18 cellular contexts compared by ENCODE assay signal in the genomic region with DNA sequence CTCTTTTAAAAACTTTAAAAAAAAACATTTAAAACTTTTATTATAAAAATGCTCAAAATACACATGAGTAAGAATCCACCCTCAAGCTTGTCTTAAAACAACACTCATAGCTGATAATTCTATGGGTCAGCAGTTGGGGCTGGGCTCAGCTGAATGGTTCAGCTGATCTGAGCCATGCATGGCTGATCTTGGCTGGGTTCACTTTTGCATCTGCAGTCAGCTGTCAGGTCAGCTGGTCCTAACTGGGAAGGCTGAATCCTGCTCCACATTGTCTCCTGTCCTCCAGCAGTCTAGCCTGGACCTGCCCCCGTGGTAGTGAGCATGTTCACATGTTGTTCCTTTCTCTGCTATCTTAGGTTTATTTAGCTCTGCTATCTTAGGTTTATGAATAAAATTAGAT.
A peak's percentile ranks its signal among the peaks of the same experiment; 100 is the strongest.
DNase-seq lines count a peak whose midpoint lies in the region; ATAC-seq and TF ChIP-seq lines count a peak whose summit lies in the region.
"Had no signal": no experiment of that assay in that cellular context is flagged by ENCODE, and none has a peak within 500 bp of the region (broad histone marks: within the 10 kb centered on the region; RNA-seq: fewer than 3 reads in every experiment).

No MANE protein-coding gene starts in this region.

- ATAC-seq in Right ventricle myocardium inferior (no peak), GM23338 (no peak)
- ATAC-seq in stimulated activated effector memory CD8-positive, alpha-beta T cell treated with anti-CD3 and anti-CD28 coated beads, Interleukin-12 subunit alpha, Interleukin-12 subunit beta, amount 100 ng/mL, for 72 hours = no peak
- ATAC-seq: SK-N-SH treated with all-trans-retinoic acid at 6 μM for 48 hours had no signal

- H3K4me1 ChIP-seq in left ventricle myocardium inferior = peaks cover 74% of the 10 kb centered on the region
- no peaks in the 10 kb centered on the region for H3K4me1 ChIP-seq in GM23338 (ENCODE audit: insufficient read depth)

- DNase-seq in Right ventricle myocardium inferior (ENCODE audit: missing footprints) (peak; percentile 64), left ventricle myocardium inferior (no peak), GM23338 (ENCODE audit: low spot score) (no peak), glomerular visceral epithelial cell (ENCODE audit: extremely low spot score) (peak; percentile 67), GM13976 (ENCODE audit: low spot score) (no peak), 8988T (no peak)
- no peak for DNase-seq in stimulated activated effector memory CD8-positive, alpha-beta T cell treated with anti-CD3 and anti-CD28 coated beads, Interleukin-12 subunit alpha, Interleukin-12 subunit beta, amount 100 ng/mL, for 72 hours (ENCODE audit: low spot score in 2 of 2)
- DNase-seq: GF-D8, H9, Karpas-422, NCI-H1417 treated with DMSO at 0.1 percent for 48 hours, NCI-H187 treated with DMSO at 0.1 percent for 48 hours, NCI-H748 treated with DMSO at 0.1 percent for 48 hours, OCI-M1, SHP77 treated with DMSO at 0.1 percent for 48 hours had no signal

- intact Hi-C loops in Right ventricle myocardium inferior (cut with DNase I) (loop anchor here (10.0 kb wide), 1 partner anchor 312 kb away; the partner anchor contains the start of gene PTPRM), left ventricle myocardium inferior (cut with micrococcal nuclease) (no loop called here)

- H3K4me1 Mint-ChIP-seq in GM23338 = peaks cover 5% of the 10 kb centered on the region; the same call in 1 of the 3 replicates
- H3K4me1 Mint-ChIP-seq in stimulated activated effector memory CD8-positive, alpha-beta T cell treated with anti-CD3 and anti-CD28 coated beads, Interleukin-12 subunit alpha, Interleukin-12 subunit beta, amount 100 ng/mL, for 72 hours = no peaks in the 10 kb centered on the region
- H3K4me1 Mint-ChIP-seq: IgD-negative memory B cell had no signal

- no peak overlapping the region for H3K4me3 Mint-ChIP-seq in GM23338
- no peak overlapping the region for H3K4me3 Mint-ChIP-seq in stimulated activated effector memory CD8-positive, alpha-beta T cell treated with anti-CD3 and anti-CD28 coated beads, Interleukin-12 subunit alpha, Interleukin-12 subunit beta, amount 100 ng/mL, for 72 hours
- H3K4me3 Mint-ChIP-seq: H9, IgD-negative memory B cell had no signal

- no peaks in the 10 kb centered on the region for H3F3A ChIP-seq in GM23338 (replicated peaks; ENCODE audit: low read depth)

- no peaks in the 10 kb centered on the region for H3K27me3 Mint-ChIP-seq in GM23338 (ENCODE audit: insufficient read depth, low read depth, poor library complexity)

- H3K9me2 ChIP-seq in GM23338 (ENCODE audit: insufficient read depth) = no peaks in the 10 kb centered on the region

- no peak overlapping the region for H3K4me2 ChIP-seq in GM23338

- peaks cover 6% of the 10 kb centered on the region for H3K9me3 ChIP-seq in left ventricle myocardium inferior (replicated peaks)

- H3K36me3 Mint-ChIP-seq in GM23338 (ENCODE audit: low read depth) = no peaks in the 10 kb centered on the region
- H3K36me3 Mint-ChIP-seq in stimulated activated effector memory CD8-positive, alpha-beta T cell treated with anti-CD3 and anti-CD28 coated beads, Interleukin-12 subunit alpha, Interleukin-12 subunit beta, amount 100 ng/mL, for 72 hours = no peaks in the 10 kb centered on the region
- H3K36me3 Mint-ChIP-seq: IgD-negative memory B cell had no signal

- no peak overlapping the region for H3K27ac Mint-ChIP-seq in GM23338
- H3K27ac Mint-ChIP-seq in stimulated activated effector memory CD8-positive, alpha-beta T cell treated with anti-CD3 and anti-CD28 coated beads, Interleukin-12 subunit alpha, Interleukin-12 subunit beta, amount 100 ng/mL, for 72 hours = no peak overlapping the region
- H3K27ac Mint-ChIP-seq: H9, IgD-negative memory B cell had no signal

- in situ Hi-C loops in GM13976 (cut with MboI; ENCODE audit: low sequenced_read_pairs, unreplicated experiment) = no loop called here

- no peak for TF ChIP-seq CTCF in left ventricle myocardium inferior (IDR thresholded peaks at IDR 0.05; ENCODE audit: borderline replicate concordance)
- TF ChIP-seq CTCF in GM23338 (conservative IDR thresholded peaks at IDR 0.05; ENCODE audit: low read depth in 2 of 2) = no peak
- TF ChIP-seq CTCF in GM13976 (IDR thresholded peaks at IDR 0.05; ENCODE audit: borderline replicate concordance, control extremely low read depth, extremely low read depth, insufficient read depth, missing control alignments) = no peak

- no peak overlapping the region for H3K4me3 ChIP-seq in left ventricle myocardium inferior
- H3K4me3 ChIP-seq in GM23338 = no peak overlapping the region

- H4K20me1 ChIP-seq in GM23338 (replicated peaks; ENCODE audit: insufficient read depth) = no peaks in the 10 kb centered on the region

- no peaks in the 10 kb centered on the region for H3K36me3 ChIP-seq in left ventricle myocardium inferior
- H3K36me3 ChIP-seq in GM23338 (ENCODE audit: insufficient read depth) = no peaks in the 10 kb centered on the region

- no peaks in the 10 kb centered on the region for H3K79me2 ChIP-seq in GM23338 (replicated peaks; ENCODE audit: insufficient read depth)

- no peak overlapping the region for H2AFZ ChIP-seq in GM23338

- H3K27ac ChIP-seq in left ventricle myocardium inferior (replicated peaks) (no peak overlapping the region), GM23338 (ENCODE audit: low read depth) (no peak overlapping the region)
- H3K27ac ChIP-seq: C4-2B had no signal

- H3K9me3 Mint-ChIP-seq in GM23338 = no peaks in the 10 kb centered on the region
- peaks cover 6% of the 10 kb centered on the region for H3K9me3 Mint-ChIP-seq in stimulated activated effector memory CD8-positive, alpha-beta T cell treated with anti-CD3 and anti-CD28 coated beads, Interleukin-12 subunit alpha, Interleukin-12 subunit beta, amount 100 ng/mL, for 72 hours
- H3K9me3 Mint-ChIP-seq: H9 had no signal

- H3K27me3 ChIP-seq in left ventricle myocardium inferior (ENCODE audit: low read depth) (no peaks in the 10 kb centered on the region), GM23338 (ENCODE audit: insufficient read depth) (no peaks in the 10 kb centered on the region)

TF ChIP-seq in GM23338, 12 proteins besides CTCF, POLR2A, EP300 and RAD21:
- TF ChIP-seq JUNB (IDR thresholded peaks at IDR 0.05; ENCODE audit: unreplicated experiment) (no peak), ZNF331 (CRISPR knock-in tag; IDR thresholded peaks at IDR 0.05; ENCODE audit: low read depth) (peak; percentile 55)
- TF ChIP-seq, protein P1, sequence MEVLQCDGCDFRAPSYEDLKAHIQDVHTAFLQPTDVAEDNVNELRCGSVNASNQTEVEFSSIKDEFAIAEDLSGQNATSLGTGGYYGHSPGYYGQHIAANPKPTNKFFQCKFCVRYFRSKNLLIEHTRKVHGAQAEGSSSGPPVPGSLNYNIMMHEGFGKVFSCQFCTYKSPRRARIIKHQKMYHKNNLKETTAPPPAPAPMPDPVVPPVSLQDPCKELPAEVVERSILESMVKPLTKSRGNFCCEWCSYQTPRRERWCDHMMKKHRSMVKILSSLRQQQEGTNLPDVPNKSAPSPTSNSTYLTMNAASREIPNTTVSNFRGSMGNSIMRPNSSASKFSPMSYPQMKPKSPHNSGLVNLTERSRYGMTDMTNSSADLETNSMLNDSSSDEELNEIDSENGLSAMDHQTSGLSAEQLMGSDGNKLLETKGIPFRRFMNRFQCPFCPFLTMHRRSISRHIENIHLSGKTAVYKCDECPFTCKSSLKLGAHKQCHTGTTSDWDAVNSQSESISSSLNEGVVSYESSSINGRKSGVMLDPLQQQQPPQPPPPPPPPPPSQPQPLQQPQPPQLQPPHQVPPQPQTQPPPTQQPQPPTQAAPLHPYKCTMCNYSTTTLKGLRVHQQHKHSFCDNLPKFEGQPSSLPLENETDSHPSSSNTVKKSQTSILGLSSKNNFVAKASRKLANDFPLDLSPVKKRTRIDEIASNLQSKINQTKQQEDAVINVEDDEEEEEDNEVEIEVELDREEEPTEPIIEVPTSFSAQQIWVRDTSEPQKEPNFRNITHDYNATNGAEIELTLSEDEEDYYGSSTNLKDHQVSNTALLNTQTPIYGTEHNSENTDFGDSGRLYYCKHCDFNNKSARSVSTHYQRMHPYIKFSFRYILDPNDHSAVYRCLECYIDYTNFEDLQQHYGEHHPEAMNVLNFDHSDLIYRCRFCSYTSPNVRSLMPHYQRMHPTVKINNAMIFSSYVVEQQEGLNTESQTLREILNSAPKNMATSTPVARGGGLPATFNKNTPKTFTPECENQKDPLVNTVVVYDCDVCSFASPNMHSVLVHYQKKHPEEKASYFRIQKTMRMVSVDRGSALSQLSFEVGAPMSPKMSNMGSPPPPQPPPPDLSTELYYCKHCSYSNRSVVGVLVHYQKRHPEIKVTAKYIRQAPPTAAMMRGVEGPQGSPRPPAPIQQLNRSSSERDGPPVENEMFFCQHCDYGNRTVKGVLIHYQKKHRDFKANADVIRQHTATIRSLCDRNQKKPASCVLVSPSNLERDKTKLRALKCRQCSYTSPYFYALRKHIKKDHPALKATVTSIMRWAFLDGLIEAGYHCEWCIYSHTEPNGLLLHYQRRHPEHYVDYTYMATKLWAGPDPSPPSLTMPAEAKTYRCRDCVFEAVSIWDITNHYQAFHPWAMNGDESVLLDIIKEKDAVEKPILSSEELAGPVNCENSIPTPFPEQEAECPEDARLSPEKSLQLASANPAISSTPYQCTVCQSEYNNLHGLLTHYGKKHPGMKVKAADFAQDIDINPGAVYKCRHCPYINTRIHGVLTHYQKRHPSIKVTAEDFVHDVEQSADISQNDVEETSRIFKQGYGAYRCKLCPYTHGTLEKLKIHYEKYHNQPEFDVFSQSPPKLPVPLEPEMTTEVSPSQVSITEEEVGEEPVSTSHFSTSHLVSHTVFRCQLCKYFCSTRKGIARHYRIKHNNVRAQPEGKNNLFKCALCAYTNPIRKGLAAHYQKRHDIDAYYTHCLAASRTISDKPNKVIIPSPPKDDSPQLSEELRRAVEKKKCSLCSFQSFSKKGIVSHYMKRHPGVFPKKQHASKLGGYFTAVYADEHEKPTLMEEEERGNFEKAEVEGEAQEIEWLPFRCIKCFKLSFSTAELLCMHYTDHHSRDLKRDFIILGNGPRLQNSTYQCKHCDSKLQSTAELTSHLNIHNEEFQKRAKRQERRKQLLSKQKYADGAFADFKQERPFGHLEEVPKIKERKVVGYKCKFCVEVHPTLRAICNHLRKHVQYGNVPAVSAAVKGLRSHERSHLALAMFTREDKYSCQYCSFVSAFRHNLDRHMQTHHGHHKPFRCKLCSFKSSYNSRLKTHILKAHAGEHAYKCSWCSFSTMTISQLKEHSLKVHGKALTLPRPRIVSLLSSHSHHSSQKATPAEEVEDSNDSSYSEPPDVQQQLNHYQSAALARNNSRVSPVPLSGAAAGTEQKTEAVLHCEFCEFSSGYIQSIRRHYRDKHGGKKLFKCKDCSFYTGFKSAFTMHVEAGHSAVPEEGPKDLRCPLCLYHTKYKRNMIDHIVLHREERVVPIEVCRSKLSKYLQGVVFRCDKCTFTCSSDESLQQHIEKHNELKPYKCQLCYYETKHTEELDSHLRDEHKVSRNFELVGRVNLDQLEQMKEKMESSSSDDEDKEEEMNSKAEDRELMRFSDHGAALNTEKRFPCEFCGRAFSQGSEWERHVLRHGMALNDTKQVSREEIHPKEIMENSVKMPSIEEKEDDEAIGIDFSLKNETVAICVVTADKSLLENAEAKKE (CRISPR knock-in tag; IDR thresholded peaks at IDR 0.05) = no peak
TF ChIP-seq in GM23338: peak in this region for 1.

Comparison
In these comparisons a context has a peak if more than half of its experiments do, and no peak if none do; other contexts are left out.
1. DNase-seq: peak in Right ventricle myocardium inferior (single experiment) and glomerular visceral epithelial cell (single experiment); none in left ventricle myocardium inferior (single experiment), GM23338 (single experiment), stimulated activated effector memory CD8-positive, alpha-beta T cell treated with anti-CD3 and anti-CD28 coated beads, Interleukin-12 subunit alpha, Interleukin-12 subunit beta, amount 100 ng/mL, for 72 hours (0 of 2), GM13976 (single experiment) and 8988T (single experiment).